2 cellular contexts compared by ENCODE assay signal in genomic region chr15:75654201-75654907, GRCh38.
TF ChIP-seq lines count a peak whose summit lies in the region.

No MANE protein-coding gene starts in this region.

TF ChIP-seq in SK-N-SH, 30 proteins besides CTCF, POLR2A, EP300 and RAD21 (continued from another document):
- TF ChIP-seq ZBTB33 (IDR thresholded peaks at IDR 0.05; ENCODE audit: borderline replicate concordance, low read depth) (no peak), RXRA (IDR thresholded peaks at IDR 0.05; ENCODE audit: borderline replicate concordance, low read depth) (no peak), CHD2 (IDR thresholded peaks at IDR 0.05; ENCODE audit: low read length, partially characterized antibody) (no peak), GATA2 (CRISPR knock-in tag; IDR thresholded peaks at IDR 0.05) (no peak), IRF3 (IDR thresholded peaks at IDR 0.05; ENCODE audit: low read depth, low read length) (no peak), FOSL2 (IDR thresholded peaks at IDR 0.05; ENCODE audit: borderline replicate concordance, low read depth) (no peak), NRF1 (IDR thresholded peaks at IDR 0.05; ENCODE audit: low read depth, low read length) (no peak), REST (IDR thresholded peaks at IDR 0.05; ENCODE audit: low read depth, low read length) (no peak), YY1 (IDR thresholded peaks at IDR 0.05; ENCODE audit: low read depth) (no peak), JUND (IDR thresholded peaks at IDR 0.05) (no peak), GABPA (IDR thresholded peaks at IDR 0.05; ENCODE audit: low read depth) (no peak)

TF ChIP-seq in SK-N-SH treated with all-trans-retinoic acid at 6 μM for 48 hours, 23 proteins besides CTCF, POLR2A, EP300 and RAD21 (continued from another document):
- TF ChIP-seq CSRNP3 (CRISPR knock-in tag; IDR thresholded peaks at IDR 0.05) (no peak), BACH2 (CRISPR knock-in tag; IDR thresholded peaks at IDR 0.05; ENCODE audit: borderline replicate concordance) (no peak), PATZ1 (CRISPR knock-in tag; IDR thresholded peaks at IDR 0.05; ENCODE audit: borderline replicate concordance) (no peak), ISL1 (CRISPR knock-in tag; IDR thresholded peaks at IDR 0.05) (no peak), ZC3H10 (CRISPR knock-in tag; IDR thresholded peaks at IDR 0.05) (no peak), SNAI2 (CRISPR knock-in tag; IDR thresholded peaks at IDR 0.05) (no peak), RARB (CRISPR knock-in tag; IDR thresholded peaks at IDR 0.05) (no peak), GLIS3 (CRISPR knock-in tag; IDR thresholded peaks at IDR 0.05) (no peak), PPARA (CRISPR knock-in tag; IDR thresholded peaks at IDR 0.05; ENCODE audit: borderline replicate concordance) (no peak), ZFP30 (CRISPR knock-in tag; IDR thresholded peaks at IDR 0.05) (no peak)
